In genomic region chr9:35609820-35610163, GRCh38 we compare ENCODE assay signal across 32 cellular contexts. TPM values are rescaled to one million over a fixed set of nuclear protein-coding genes. Genes with fewer than 3 reads are reported as not detected.
"Had no signal": no experiment of that assay in that cellular context is flagged by ENCODE, and none has a peak within 500 bp of the region (broad histone marks: within the 10 kb centered on the region; RNA-seq: fewer than 3 reads in every experiment).

No MANE protein-coding gene starts in this region.

- H3K36me3 Mint-ChIP-seq: activated naive CD4-positive, alpha-beta T cell treated with anti-CD3 and anti-CD28 coated beads, Interleukin-2, amount 50 U/mL, for 24 hours had no signal

- ATAC-seq: activated CD4-positive, CD25-positive, alpha-beta regulatory T cell treated with anti-CD3 and anti-CD28 coated beads, Interleukin-2, amount 50 U/mL, for 24 hours; activated CD8-positive, alpha-beta memory T cell treated with anti-CD3 and anti-CD28 coated beads, Interleukin-2, amount 10 ng/mL, durations not matched to agents 7 days and 5 days; body of pancreas; Panc1; SK-N-SH treated with all-trans-retinoic acid at 6 μM for 48 hours had no signal

- H3K27ac Mint-ChIP-seq: activated CD8-positive, alpha-beta memory T cell treated with anti-CD3 and anti-CD28 coated beads, Interleukin-2, amount 10 ng/mL, durations not matched to agents 7 days and 5 days; activated naive CD4-positive, alpha-beta T cell treated with anti-CD3 and anti-CD28 coated beads, Interleukin-2, amount 50 U/mL, for 24 hours; activated T-cell treated with anti-CD3 and anti-CD28 coated beads, Interleukin-2, amount 50 U/mL, for 24 hours; activated T-helper 1 cell treated with anti-CD3 and anti-CD28 coated beads, Interleukin-12 subunit alpha, Interleukin-12 subunit beta, Interleukin-2, Interleukin-4 antibody, amounts not matched to agents 30 ng/mL and 10 ng/mL and 1 ng/mL, durations not matched to agents 14 hours and 24 hours and 36 hours had no signal

- H3K4me3 ChIP-seq: ascending aorta, body of pancreas, MG63, SJSA1 had no signal

- H3K9me3 ChIP-seq: ascending aorta, body of pancreas, MG63, SJSA1 had no signal

- H3K27ac ChIP-seq: body of pancreas, SJSA1 had no signal

- H3K27me3 ChIP-seq: ascending aorta, body of pancreas, MG63, SJSA1 had no signal

- H3K9me3 Mint-ChIP-seq: activated naive CD4-positive, alpha-beta T cell treated with anti-CD3 and anti-CD28 coated beads, Interleukin-2, amount 50 U/mL, for 24 hours; activated T-cell treated with anti-CD3 and anti-CD28 coated beads, Interleukin-2, amount 50 U/mL, for 24 hours; activated T-helper 1 cell treated with anti-CD3 and anti-CD28 coated beads, Interleukin-12 subunit alpha, Interleukin-12 subunit beta, Interleukin-2, Interleukin-4 antibody, amounts not matched to agents 30 ng/mL and 10 ng/mL and 1 ng/mL, durations not matched to agents 14 hours and 24 hours and 36 hours had no signal

- DNase-seq: activated CD4-positive, alpha-beta T cell treated with anti-CD3 and anti-CD28 coated beads for 4 hours; activated CD4-positive, alpha-beta T cell treated with anti-CD3 and anti-CD28 coated beads, Interleukin-2, amount 50 U/mL, for 48 hours; activated CD8-positive, alpha-beta memory T cell treated with anti-CD3 and anti-CD28 coated beads, Interleukin-2, amount 10 ng/mL, durations not matched to agents 7 days and 5 days; activated effector memory CD4-positive, alpha-beta T cell treated with Interleukin-2 at 50 U/mL for 16 hours; activated naive CD4-positive, alpha-beta T cell; activated T-cell treated with anti-CD3 and anti-CD28 coated beads, Interleukin-2, amount 50 U/mL, for 24 hours; central memory CD4-positive, alpha-beta T cell; MG63; MV-4-11; NCI-H1092 treated with DMSO at 0.1 percent for 48 hours; NCI-H1417 treated with DMSO at 0.1 percent for 48 hours; NCI-H1694; NCI-H2029; NCI-H2107; NCI-H2171 treated with DMSO at 0.1 percent for 48 hours; NCI-H226; NCI-H526; NCI-H774; OCI-M1; Right ventricle myocardium superior; RPMI8226; SW 1271 had no signal

- H3K4me3 Mint-ChIP-seq: activated CD8-positive, alpha-beta memory T cell treated with anti-CD3 and anti-CD28 coated beads, Interleukin-2, amount 10 ng/mL, durations not matched to agents 7 days and 5 days; activated naive CD4-positive, alpha-beta T cell treated with anti-CD3 and anti-CD28 coated beads, Interleukin-2, amount 50 U/mL, for 24 hours; activated T-cell treated with anti-CD3 and anti-CD28 coated beads, Interleukin-2, amount 50 U/mL, for 24 hours; activated T-helper 1 cell treated with anti-CD3 and anti-CD28 coated beads, Interleukin-12 subunit alpha, Interleukin-12 subunit beta, Interleukin-2, Interleukin-4 antibody, amounts not matched to agents 30 ng/mL and 10 ng/mL and 1 ng/mL, durations not matched to agents 14 hours and 24 hours and 36 hours had no signal

- H3K36me3 ChIP-seq: SJSA1 had no signal

RNA-seq across cellular contexts. Expression of gene CD72, which starts 8.4 kb away (rescaled TPM):
- total RNA-seq: ascending aorta, NCI-H460, SJSA1 had no signal

RNA-seq across cellular contexts. Expression of gene SIT1, which starts 40.9 kb away (rescaled TPM):
- total RNA-seq: ascending aorta, bronchial epithelial cell, NCI-H460, Right ventricle myocardium superior, SJSA1 had no signal
